Comparison of ENCODE assay signal across 21 cellular contexts in the genomic region with DNA sequence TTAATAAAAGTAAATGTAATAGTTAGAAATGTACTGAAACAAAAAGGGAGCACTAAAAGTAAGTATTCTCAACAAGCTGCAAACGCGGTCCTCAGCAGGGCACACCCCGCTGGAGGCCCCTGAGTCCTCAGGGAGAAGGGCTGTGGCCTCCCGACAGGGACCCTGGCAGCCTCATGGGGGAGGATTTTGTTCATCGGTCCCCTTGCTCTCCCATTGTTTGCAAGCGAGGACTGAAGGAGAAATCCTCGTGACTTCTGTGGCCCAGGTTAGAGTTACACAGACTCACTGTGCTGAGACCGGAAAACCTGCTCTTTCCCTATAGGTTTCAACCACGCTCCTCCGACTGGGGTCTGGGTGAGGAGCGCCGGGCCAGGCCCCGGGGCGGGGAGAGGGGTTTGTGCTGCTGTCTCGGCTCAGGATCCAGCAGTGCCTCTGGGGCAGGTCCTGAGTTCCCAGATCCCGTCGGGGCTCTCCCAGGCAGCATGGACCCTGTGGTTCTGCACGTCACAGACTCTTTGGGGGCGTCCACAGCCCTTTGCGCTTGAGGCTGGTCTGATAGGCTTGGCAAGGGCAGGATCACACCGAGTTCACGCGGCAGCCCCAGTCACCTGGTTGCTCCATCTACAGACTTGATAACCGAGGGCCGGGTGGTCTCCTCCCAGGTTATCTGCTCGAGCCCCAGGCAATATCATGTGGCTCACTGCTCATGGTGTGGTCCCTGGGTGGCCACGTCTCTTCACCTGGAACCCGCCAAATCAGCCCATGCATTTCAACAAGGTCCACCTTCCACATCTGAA. TPM values are rescaled to one million over a fixed set of nuclear protein-coding genes. Genes with fewer than 3 reads are reported as not detected.
A peak's percentile ranks its signal among the peaks of the same experiment; 100 is the strongest.
DNase-seq lines count a peak whose midpoint lies in the region; ATAC-seq and TF ChIP-seq lines count a peak whose summit lies in the region.
"Had no signal": no experiment of that assay in that cellular context is flagged by ENCODE, and none has a peak within 500 bp of the region (broad histone marks: within the 10 kb centered on the region; RNA-seq: fewer than 3 reads in every experiment).

No MANE protein-coding gene starts in this region.

- H3K9ac ChIP-seq in Karpas-422 (ENCODE audit: low read length) = no peak overlapping the region

- 74 to 80% methylated on average over 23 to 27 of the region's 28 CpGs for WGBS in testis, 2 donors

- H3K36me3 Mint-ChIP-seq in CD4-positive, alpha-beta memory T cell = peaks cover 0 to 7% of the 10 kb centered on the region in 2 donors

- H3K36me3 ChIP-seq in lower lobe of right lung (no peaks in the 10 kb centered on the region), testis (ENCODE audit: low read depth, missing control alignments) (no peaks in the 10 kb centered on the region), Karpas-422 (ENCODE audit: insufficient read depth, low read length) (no peaks in the 10 kb centered on the region)
- H3K36me3 ChIP-seq in CD4-positive, alpha-beta memory T cell (ENCODE audit: insufficient read depth, low read length) = no peaks in the 10 kb centered on the region
- H3K36me3 ChIP-seq: heart right ventricle, SJCRH30 had no signal

- H3K4me1 ChIP-seq in lower lobe of right lung (no peaks in the 10 kb centered on the region), testis (no peaks in the 10 kb centered on the region), Karpas-422 (ENCODE audit: low read length) (peaks cover 12% of the 10 kb centered on the region)
- no peaks in the 10 kb centered on the region for H3K4me1 ChIP-seq in CD4-positive, alpha-beta memory T cell (ENCODE audit: insufficient read depth, low read length)
- H3K4me1 ChIP-seq: heart right ventricle, SJCRH30 had no signal

- POLR2A ChIA-PET in CD4-positive, alpha-beta memory T cell (lab: Charles Lee; ENCODE audit: partially characterized antibody) = no interaction called here

- peaks cover 0 to 11% (median 7%) of the 10 kb centered on the region in 8 donors for H3K9me3 Mint-ChIP-seq in CD4-positive, alpha-beta memory T cell
- H3K9me3 Mint-ChIP-seq: dendritic cell treated with granulocyte-macrophage colony-stimulating factor and Interleukin-4, amounts not matched to agents 40 ng/mL and 50 ng/mL, for 4 days had no signal

- H3K27me3 Mint-ChIP-seq in CD4-positive, alpha-beta memory T cell = peaks cover 12 to 20% of the 10 kb centered on the region in 2 donors

- H3K27ac ChIP-seq in coronary artery = no peak overlapping the region
- H3K27ac ChIP-seq in lower lobe of right lung = no peak overlapping the region
- no peak overlapping the region for H3K27ac ChIP-seq in testis
- no peak overlapping the region for H3K27ac ChIP-seq in CD4-positive, alpha-beta memory T cell (ENCODE audit: low read depth, low read length)
- no peak overlapping the region for H3K27ac ChIP-seq in Karpas-422 (ENCODE audit: low read length)
- H3K27ac ChIP-seq: heart right ventricle, SJCRH30 had no signal

- H3K4me2 ChIP-seq in Karpas-422 (ENCODE audit: low read depth, low read length, poor library complexity, severe bottlenecking) = no peak overlapping the region

- no peak overlapping the region for H3K27ac Mint-ChIP-seq in CD4-positive, alpha-beta memory T cell
- H3K27ac Mint-ChIP-seq: B cell; dendritic cell treated with granulocyte-macrophage colony-stimulating factor and Interleukin-4, amounts not matched to agents 40 ng/mL and 50 ng/mL, for 4 days; IgD-negative memory B cell; stimulated activated naive CD8-positive, alpha-beta T cell treated with anti-CD3 and anti-CD28 coated beads, Interleukin-15, Interleukin-2, amounts not matched to agents 100 ng/mL and 50 ng/mL, for 24 hours had no signal

- DNase-seq in activated effector memory CD4-positive, alpha-beta T cell treated with anti-CD3 and anti-CD28 coated beads, Interleukin-2, amount 50 U/mL, for 16 hours = peak; percentile 53
- DNase-seq in activated effector memory CD4-positive, alpha-beta T cell treated with Interleukin-2 at 50 U/mL for 16 hours = no peak
- DNase-seq in coronary artery (ENCODE audit: low spot score) = peak; percentile 62
- peak; percentile 34 for DNase-seq in lower lobe of right lung
- peak; percentile 11 for DNase-seq in testis
- DNase-seq in CD4-positive, alpha-beta memory T cell = no peak
- no peak for DNase-seq in stimulated activated CD4-positive, alpha-beta T cell treated with anti-CD3 and anti-CD28 coated beads, Interleukin-4, amount 100 ng/mL, for 1 hour
- no peak for DNase-seq in Karpas-422
- DNase-seq: activated CD4-positive, alpha-beta T cell treated with anti-CD3 and anti-CD28 coated beads for 48 hours; amniotic stem cell; heart right ventricle; NCI-H1417; NCI-H510A treated with DMSO at 0.1 percent for 48 hours; SJCRH30; stimulated activated CD4-positive, alpha-beta T cell treated with anti-CD3 and anti-CD28 coated beads, Interleukin-4, amount 100 ng/mL, for 4 hours; T-helper 1 cell had no signal

- no peak for ATAC-seq in lower lobe of right lung
- ATAC-seq: heart right ventricle, Panc1 had no signal

- intact Hi-C loops in lower lobe of right lung (cut with DNase I) (no loop called here), testis (cut with DNase I; ENCODE audit: low total_unique reads) (no loop called here)
- intact Hi-C loops in CD4-positive, alpha-beta memory T cell (cut with micrococcal nuclease) = no loop called here

- no peak overlapping the region for H3K4me3 ChIP-seq in coronary artery
- no peak overlapping the region for H3K4me3 ChIP-seq in lower lobe of right lung
- H3K4me3 ChIP-seq in testis = no peak overlapping the region
- no peak overlapping the region for H3K4me3 ChIP-seq in CD4-positive, alpha-beta memory T cell (ENCODE audit: low read length in 2 of 2)
- H3K4me3 ChIP-seq in Karpas-422 (ENCODE audit: low read length) = no peak overlapping the region
- H3K4me3 ChIP-seq: heart right ventricle, SJCRH30 had no signal

- H3K9me2 ChIP-seq in Karpas-422 (replicated peaks; ENCODE audit: insufficient read depth, low read length) = no peaks in the 10 kb centered on the region

- H2AFZ ChIP-seq in Karpas-422 (ENCODE audit: low read length) = no peak overlapping the region

- no peak for TF ChIP-seq CTCF in coronary artery (IDR thresholded peaks at IDR 0.05)
- no peak for TF ChIP-seq CTCF in lower lobe of right lung (IDR thresholded peaks at IDR 0.05)
- TF ChIP-seq CTCF in testis (IDR thresholded peaks at IDR 0.05) = no peak

- H3K9me3 ChIP-seq in lower lobe of right lung = no peaks in the 10 kb centered on the region
- H3K9me3 ChIP-seq in testis = no peaks in the 10 kb centered on the region
- H3K9me3 ChIP-seq in CD4-positive, alpha-beta memory T cell (ENCODE audit: control insufficient read depth in 1 of 2, low read length in 2 of 2) = no peaks in the 10 kb centered on the region
- H3K9me3 ChIP-seq in Karpas-422 (ENCODE audit: low read length) = no peaks in the 10 kb centered on the region
- H3K9me3 ChIP-seq: SJCRH30 had no signal

- no peaks in the 10 kb centered on the region for H3K79me2 ChIP-seq in Karpas-422 (ENCODE audit: low read length)

- H3K4me3 Mint-ChIP-seq in CD4-positive, alpha-beta memory T cell = no peak overlapping the region
- H3K4me3 Mint-ChIP-seq: B cell; dendritic cell treated with granulocyte-macrophage colony-stimulating factor and Interleukin-4, amounts not matched to agents 40 ng/mL and 50 ng/mL, for 4 days; IgD-negative memory B cell; stimulated activated naive CD8-positive, alpha-beta T cell treated with anti-CD3 and anti-CD28 coated beads, Interleukin-15, Interleukin-2, amounts not matched to agents 100 ng/mL and 50 ng/mL, for 24 hours had no signal

- no peak for TF ChIP-seq POLR2A in testis (IDR thresholded peaks at IDR 0.05)

- no peaks in the 10 kb centered on the region for H4K20me1 ChIP-seq in Karpas-422 (ENCODE audit: insufficient read depth, low read depth, low read length)

- no peaks in the 10 kb centered on the region for H3K4me1 Mint-ChIP-seq in CD4-positive, alpha-beta memory T cell
- H3K4me1 Mint-ChIP-seq: B cell had no signal

- CTCF ChIA-PET in CD4-positive, alpha-beta memory T cell (lab: Charles Lee; ENCODE audit: partially characterized antibody) = no interaction called here

- H3K27me3 ChIP-seq in lower lobe of right lung (ENCODE audit: low read depth) (peaks cover 22% of the 10 kb centered on the region), testis (no peaks in the 10 kb centered on the region), Karpas-422 (ENCODE audit: low read length) (no peaks in the 10 kb centered on the region)
- no peaks in the 10 kb centered on the region for H3K27me3 ChIP-seq in CD4-positive, alpha-beta memory T cell (ENCODE audit: insufficient read depth, low read length)
- H3K27me3 ChIP-seq: SJCRH30 had no signal

RNA-seq across cellular contexts. Expression of gene MRPL36, which starts 38.8 kb away (rescaled TPM):
- total RNA-seq in lower lobe of right lung (25.1 TPM), testis (100 to 1,000 TPM in 1 of 2 donors, 10 to 100 TPM in 1; 60.8 to 101 TPM)
- polyA plus RNA-seq in testis (ENCODE audit: insufficient read depth, low read depth, low replicate concordance) = 164 TPM
- 10 to 100 TPM; 30.7 to 34.8 TPM for total RNA-seq in CD4-positive, alpha-beta memory T cell
- polyA plus RNA-seq in CD4-positive, alpha-beta memory T cell = 10 to 100 TPM; 74.6 to 85.1 TPM
- total RNA-seq in Karpas-422 (2014; rRNA removed; shearing (Covaris generic); ENCODE audit: low replicate concordance) = 63.7 and 67.1 TPM in 2 replicates

RNA-seq across cellular contexts. Expression of gene NDUFS6, which starts 40.4 kb away (rescaled TPM):
- total RNA-seq in lower lobe of right lung = 21.3 TPM
- total RNA-seq in testis = 10 to 100 TPM; 54.9 to 58.7 TPM
- 59.3 TPM for polyA plus RNA-seq in testis (ENCODE audit: insufficient read depth, low read depth, low replicate concordance)
- total RNA-seq in CD4-positive, alpha-beta memory T cell = 10 to 100 TPM; 14.4 to 16.9 TPM
- polyA plus RNA-seq in CD4-positive, alpha-beta memory T cell = 10 to 100 TPM; 60.1 to 79.0 TPM
- 41.4 and 76.8 TPM in 2 replicates for total RNA-seq in Karpas-422 (2014; rRNA removed; shearing (Covaris generic); ENCODE audit: low replicate concordance)

Comparison
In these comparisons a context has a peak if more than half of its experiments do, and no peak if none do; other contexts are left out.
1. DNase-seq: peak in activated effector memory CD4-positive, alpha-beta T cell treated with anti-CD3 and anti-CD28 coated beads, Interleukin-2, amount 50 U/mL, for 16 hours (single experiment), coronary artery (single experiment), lower lobe of right lung (single experiment) and testis (single experiment); none in activated effector memory CD4-positive, alpha-beta T cell treated with Interleukin-2 at 50 U/mL for 16 hours (single experiment), CD4-positive, alpha-beta memory T cell (0 of 5), stimulated activated CD4-positive, alpha-beta T cell treated with anti-CD3 and anti-CD28 coated beads, Interleukin-4, amount 100 ng/mL, for 1 hour (single experiment) and Karpas-422 (single experiment).